In genomic region chr3:69087030-69087791, GRCh38 we compare ENCODE assay signal across 8 cellular contexts. TPM values are rescaled to one million over a fixed set of nuclear protein-coding genes. Genes with fewer than 3 reads are reported as not detected.
DNase-seq lines count a peak whose midpoint lies in the region; ATAC-seq, FAIRE-seq and TF ChIP-seq lines count a peak whose summit lies in the region.

No MANE protein-coding gene starts in this region.

- peaks cover 80% of the 10 kb centered on the region for H3K79me2 ChIP-seq in MM.1S (ENCODE audit: low read length)

- no peak overlapping the region for H2BK5ac ChIP-seq in neuronal stem cell (ENCODE audit: low read length)

- no peak for TF ChIP-seq POLR2A in A549 (IDR thresholded peaks at IDR 0.05; ENCODE audit: low read length)

- peak overlapping the region in 1 of 2 donors; percentile 91 for H3K27ac Mint-ChIP-seq in natural killer cell

- no peak overlapping the region for H3K18ac ChIP-seq in neuronal stem cell (ENCODE audit: low read length)

- no peak for TF ChIP-seq RAD21 in A549 (conservative IDR thresholded peaks at IDR 0.05 in 1 of 2, IDR thresholded peaks at IDR 0.05 in 1 of 2)

- H2BK15ac ChIP-seq in neuronal stem cell (ENCODE audit: low read length) = no peak overlapping the region

- H4K8ac ChIP-seq in neuronal stem cell (ENCODE audit: low read depth, low read length) = no peak overlapping the region

- peaks cover 74 to 76% of the 10 kb centered on the region in 2 donors for H3K4me1 Mint-ChIP-seq in natural killer cell

- ATAC-seq in A549 (no peak), natural killer cell (no peak)

- intact Hi-C loops in natural killer cell (cut with micrococcal nuclease) = loop anchor here (10.0 kb wide), 1 partner anchor 1432 kb away; the partner anchor contains the start of gene SUCLG2

- H3K27me3 ChIP-seq in MM.1S (replicated peaks; ENCODE audit: insufficient read depth, low read length) (no peaks in the 10 kb centered on the region), neuronal stem cell (ENCODE audit: control insufficient read depth in 3 of 3, insufficient read depth in 3 of 3, low read depth in 1 of 3, low read length in 3 of 3) (no peaks in the 10 kb centered on the region)

- no peak overlapping the region for H2BK12ac ChIP-seq in neuronal stem cell (ENCODE audit: low read length)

- no peaks in the 10 kb centered on the region for H3K9me3 ChIP-seq in A549
- no peaks in the 10 kb centered on the region for H3K9me3 ChIP-seq in MM.1S (replicated peaks; ENCODE audit: insufficient read depth, low read length)
- H3K9me3 ChIP-seq in neuronal stem cell (replicated peaks in 1 of 2; ENCODE audit: control insufficient read depth in 2 of 2, insufficient read depth in 1 of 2, low read depth in 1 of 2, low read length in 2 of 2) = no peaks in the 10 kb centered on the region

- H3K4me3 Mint-ChIP-seq in natural killer cell = peak overlapping the region; percentile 45

- no peak overlapping the region for H3K14ac ChIP-seq in neuronal stem cell (ENCODE audit: low read length)

- H3K27ac ChIP-seq in A549 (peak overlapping the region; percentile 96), MM.1S (ENCODE audit: low read length) (peak overlapping the region; percentile 91; the same call in 1 of the 2 replicates), cingulate gyrus (ENCODE audit: low read depth, low read length) (peak overlapping the region; percentile 47), neuronal stem cell (replicated peaks; ENCODE audit: low read length) (no peak overlapping the region)

- CTCF ChIA-PET in A549 (lab: Yijun Ruan, JAX) = interaction anchor here (0.9 to 1.5 kb wide), 2 partner anchors 32 to 154 kb away, joined by 3 to 4 read pairs; no protein-coding TSS in a partner anchor

- no peak overlapping the region for H2AFZ ChIP-seq in MM.1S (ENCODE audit: low read length)
- no peak overlapping the region for H2AFZ ChIP-seq in neuronal stem cell (ENCODE audit: low read length)

- peaks cover 66% of the 10 kb centered on the region for H3K4me1 ChIP-seq in A549
- H3K4me1 ChIP-seq in MM.1S (ENCODE audit: low read length) = peaks cover 51% of the 10 kb centered on the region
- H3K4me1 ChIP-seq in neuronal stem cell (ENCODE audit: control insufficient read depth in 2 of 2, insufficient read depth in 1 of 2, low read depth in 1 of 2, low read length in 2 of 2) = peaks cover 20 to 28% of the 10 kb centered on the region in 2 donors

- 78% methylated on average over 3 of the region's 3 CpGs for WGBS in A549 (ENCODE audit: missing lambda C conversion rate)
- no CpG with 5 or more reads among the region's 3 CpGs for WGBS in neuronal stem cell (ENCODE audit: extremely low coverage in 2 of 2, insufficient read length in 2 of 2, insufficient replicate concordance in 1 of 2), 2 donors

- TF ChIP-seq CTCF in A549 (IDR thresholded peaks at IDR 0.05) (no peak), MM.1S (IDR thresholded peaks at IDR 0.05; ENCODE audit: low read length) (no peak), natural killer cell (IDR thresholded peaks at IDR 0.05) (no peak)

- H3K4me2 ChIP-seq in A549 = peak overlapping the region; percentile 95
- H3K4me2 ChIP-seq in MM.1S (ENCODE audit: low read depth, low read length) = peak overlapping the region; percentile 89
- no peak overlapping the region for H3K4me2 ChIP-seq in neuronal stem cell (ENCODE audit: insufficient read depth, low read length, poor library complexity, severe bottlenecking)

- H3K9me3 Mint-ChIP-seq in natural killer cell = no peaks in the 10 kb centered on the region

- H3K79me1 ChIP-seq in neuronal stem cell (ENCODE audit: low read depth, low read length) = no peaks in the 10 kb centered on the region

- POLR2A ChIA-PET in A549 (lab: Yijun Ruan, JAX) = interaction anchor here (1.2 kb wide), 1 partner anchor 35 kb away, joined by 11 read pairs; the partner anchor contains the start of gene TMF1

- no peak for FAIRE-seq in A549 (lab: Jason Lieb, UNC)

- H3K36me3 ChIP-seq in MM.1S (replicated peaks; ENCODE audit: insufficient read depth, low read length) (no peaks in the 10 kb centered on the region), neuronal stem cell (replicated peaks in 1 of 2; ENCODE audit: control insufficient read depth in 2 of 2, insufficient read depth in 2 of 2, low read length in 2 of 2) (peaks cover 0 to 4% of the 10 kb centered on the region in 2 donors)

- H3K4ac ChIP-seq in neuronal stem cell (ENCODE audit: low read length) = no peak overlapping the region

- H3K4me3 ChIP-seq in A549 = peak overlapping the region; percentile 62
- H3K4me3 ChIP-seq in MM.1S (ENCODE audit: low read length) = peak overlapping the region; percentile 55
- no peak overlapping the region for H3K4me3 ChIP-seq in neuronal stem cell (ENCODE audit: low read length in 2 of 2)

- H4K91ac ChIP-seq in neuronal stem cell (ENCODE audit: low read depth, low read length, poor library complexity) = no peak overlapping the region

- no peak overlapping the region for H2AK5ac ChIP-seq in neuronal stem cell (ENCODE audit: low read depth, low read length)

- H3K9ac ChIP-seq in MM.1S (ENCODE audit: low read length) (peak overlapping the region; percentile 81), neuronal stem cell (ENCODE audit: low read depth, low read length, poor library complexity) (no peak overlapping the region)

- no peak overlapping the region for H3K23ac ChIP-seq in neuronal stem cell (ENCODE audit: low read depth, low read length, poor library complexity)

- H3K27me3 Mint-ChIP-seq in natural killer cell (ENCODE audit: low read depth in 2 of 2) = no peaks in the 10 kb centered on the region

- H3K9me2 ChIP-seq in MM.1S (replicated peaks; ENCODE audit: insufficient read depth, low read length) = no peaks in the 10 kb centered on the region

- H2BK120ac ChIP-seq in neuronal stem cell (ENCODE audit: low read depth, low read length) = no peak overlapping the region

- no peaks in the 10 kb centered on the region for H3K36me3 Mint-ChIP-seq in natural killer cell

- no peaks in the 10 kb centered on the region for H4K20me1 ChIP-seq in MM.1S (ENCODE audit: insufficient read depth, low read length)

- H3F3A ChIP-seq in MM.1S (ENCODE audit: insufficient read depth, low read length) = peaks cover 88% of the 10 kb centered on the region

- no peak for TF ChIP-seq EP300 in A549 (IDR thresholded peaks at IDR 0.05)

- DNase-seq in A549 (ENCODE audit: low read depth in 1 of 2, low spot score in 1 of 2) = no peak
- DNase-seq in MM.1S = peak; percentile 51
- no peak for DNase-seq in natural killer cell
- no peak for DNase-seq in pons (ENCODE audit: low spot score)
- DNase-seq in NCI-H446 (lab: John Stamatoyannopoulos, UW) = no peak
- DNase-seq in neuronal stem cell (ENCODE audit: low spot score) = no peak
- no peak for DNase-seq in inferior parietal cortex (ENCODE audit: extremely low spot score)

TF ChIP-seq in A549, 52 proteins besides CTCF, POLR2A, EP300 and RAD21:
- TF ChIP-seq MAX (IDR thresholded peaks at IDR 0.05) (no peak), PHF8 (IDR thresholded peaks at IDR 0.05; ENCODE audit: borderline replicate concordance, low read depth) (no peak)

RNA-seq across cellular contexts. Expression of gene ARL6IP5, which starts 2.5 kb away (rescaled TPM):
- polyA plus RNA-seq in A549 (2011; rRNA removed) = 86.6 and 109 TPM in 2 replicates
- polyA plus RNA-seq in A549 (2012; cell fraction: cytosol; rRNA removed) = 31.8 and 36.1 TPM in 2 replicates
- polyA plus RNA-seq in A549 (2012; cell fraction: nucleus; rRNA removed) = 25.5 and 26.0 TPM in 2 replicates
- 73.8 to 78.7 TPM (median 76.9 TPM) in 3 replicates for polyA plus RNA-seq in A549 (2017; fragmentation: RNase III; extraction: RNeasy Plus Mini Kit Qiagen cat#74134 plus additional on column Dnase treatment)
- polyA minus RNA-seq in A549 (2011; rRNA and poly(A)+ RNA removed) = 50.4 and 67.8 TPM in 2 replicates
- 100 to 1,000 TPM in 2 of 3 donors, 10 to 100 TPM in 1; 98.1 to 132 (median 105) TPM for total RNA-seq in natural killer cell
- polyA plus RNA-seq in neuronal stem cell (2013, experiment 1 of 2) = 59.1 TPM
- 58.6 TPM for polyA plus RNA-seq in neuronal stem cell (2013, experiment 2 of 2)

RNA-seq across cellular contexts. Expression of gene UBA3, which starts 7.0 kb away (rescaled TPM):
- 54.0 and 62.7 TPM in 2 replicates for polyA plus RNA-seq in A549 (2011; rRNA removed)
- 19.3 and 20.9 TPM in 2 replicates for polyA plus RNA-seq in A549 (2012; cell fraction: cytosol; rRNA removed)
- polyA plus RNA-seq in A549 (2012; cell fraction: nucleus; rRNA removed) = 11.5 and 15.9 TPM in 2 replicates
- polyA plus RNA-seq in A549 (2017; fragmentation: RNase III; extraction: RNeasy Plus Mini Kit Qiagen cat#74134 plus additional on column Dnase treatment) = 41.9 to 54.6 TPM (median 50.0 TPM) in 3 replicates
- 11.5 and 18.7 TPM in 2 replicates for polyA minus RNA-seq in A549 (2011; rRNA and poly(A)+ RNA removed)
- 10 to 100 TPM; 72.0 to 87.7 (median 72.8) TPM for total RNA-seq in natural killer cell
- 43.6 TPM for polyA plus RNA-seq in neuronal stem cell (2013, experiment 1 of 2)
- polyA plus RNA-seq in neuronal stem cell (2013, experiment 2 of 2) = 45.6 TPM

RNA-seq across cellular contexts. Expression of gene TMF1, which starts 35.1 kb away (rescaled TPM):
- 13.9 and 17.2 TPM in 2 replicates for polyA plus RNA-seq in A549 (2011; rRNA removed)
- polyA plus RNA-seq in A549 (2012; cell fraction: cytosol; rRNA removed) = 2.2 and 2.4 TPM in 2 replicates
- polyA plus RNA-seq in A549 (2012; cell fraction: nucleus; rRNA removed) = 1.6 and 1.8 TPM in 2 replicates
- 13.7 to 16.1 TPM (median 15.3 TPM) in 3 replicates for polyA plus RNA-seq in A549 (2017; fragmentation: RNase III; extraction: RNeasy Plus Mini Kit Qiagen cat#74134 plus additional on column Dnase treatment)
- polyA minus RNA-seq in A549 (2011; rRNA and poly(A)+ RNA removed) = 8.2 and 9.3 TPM in 2 replicates
- 100 to 1,000 TPM in 1 of 3 donors, 10 to 100 TPM in 2; 76.9 to 110 (median 85.5) TPM for total RNA-seq in natural killer cell
- 11.4 TPM for polyA plus RNA-seq in neuronal stem cell (2013, experiment 1 of 2)
- 11.6 TPM for polyA plus RNA-seq in neuronal stem cell (2013, experiment 2 of 2)

RNA-seq across cellular contexts. Expression of gene LMOD3, which starts 35.2 kb away (rescaled TPM):
- polyA plus RNA-seq in A549 (2011; rRNA removed) (not detected in 2 replicates), A549 (2017; fragmentation: RNase III; extraction: RNeasy Plus Mini Kit Qiagen cat#74134 plus additional on column Dnase treatment) (not detected in 3 replicates)
- not detected in 2 replicates for polyA plus RNA-seq in A549 (2012; cell fraction: cytosol; rRNA removed)
- polyA plus RNA-seq in A549 (2012; cell fraction: nucleus; rRNA removed) = not detected in 2 replicates
- polyA minus RNA-seq in A549 (2011; rRNA and poly(A)+ RNA removed) = not detected in 2 replicates
- total RNA-seq in natural killer cell = not detected
- polyA plus RNA-seq in neuronal stem cell (2013, experiment 1 of 2) = not detected
- polyA plus RNA-seq in neuronal stem cell (2013, experiment 2 of 2) = not detected

Comparison
In these comparisons a context has a peak if more than half of its experiments do, and no peak if none do; other contexts are left out.
1. H3K4me3 ChIP-seq: peak in A549 (single experiment) and MM.1S (single experiment); none in neuronal stem cell (0 of 2).